Comparison of ENCODE assay signal across 30 cellular contexts in the genomic region with DNA sequence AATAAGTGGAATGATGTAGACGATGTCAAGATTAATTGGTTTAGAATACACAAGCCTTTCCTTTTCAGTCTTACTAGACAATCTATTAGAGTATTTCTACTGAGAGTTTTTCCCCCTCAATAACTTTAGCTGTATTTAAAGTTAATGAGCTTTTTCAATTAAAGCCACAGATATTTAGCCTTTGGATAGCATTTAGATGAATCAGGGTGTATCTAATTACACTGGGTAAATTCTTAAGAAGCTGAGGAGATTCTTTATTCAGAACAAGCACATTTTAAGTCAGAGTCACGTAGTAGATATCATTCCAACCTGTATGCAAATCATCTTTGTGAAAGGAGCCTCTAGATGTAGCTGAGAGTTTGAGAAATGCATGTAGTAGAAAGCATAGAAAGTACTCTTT.
DNase-seq lines count a peak whose midpoint lies in the region; ATAC-seq, FAIRE-seq and TF ChIP-seq lines count a peak whose summit lies in the region.
"Had no signal": no experiment of that assay in that cellular context is flagged by ENCODE, and none has a peak within 500 bp of the region (broad histone marks: within the 10 kb centered on the region; RNA-seq: fewer than 3 reads in every experiment).

No MANE protein-coding gene starts in this region.

- no peak for TF ChIP-seq POLR2A in IMR-90 (IDR thresholded peaks at IDR 0.05; ENCODE audit: low read depth, low read length)

- H4K91ac ChIP-seq in IMR-90 (ENCODE audit: insufficient read depth, low read depth, low read length) = no peak overlapping the region

- peaks cover 17% of the 10 kb centered on the region for H3K9me3 Mint-ChIP-seq in astrocyte (ENCODE audit: unreplicated experiment)
- peaks cover 13% of the 10 kb centered on the region for H3K9me3 Mint-ChIP-seq in activated naive CD8-positive, alpha-beta T cell treated with anti-CD3 and anti-CD28 coated beads, Interleukin-2, amount 50 U/mL, for 24 hours

- H3K14ac ChIP-seq in IMR-90 (replicated peaks; ENCODE audit: low read depth, low read length) = no peak overlapping the region

- intact Hi-C loops in IMR-90 (cut with micrococcal nuclease) = no loop called here

- H3K9ac ChIP-seq in IMR-90 (ENCODE audit: low read depth, low read length) (no peak overlapping the region), astrocyte (ENCODE audit: low read length) (no peak overlapping the region)

- H3K4ac ChIP-seq in IMR-90 (ENCODE audit: low read depth, low read length) = no peak overlapping the region

- H3K27me3 Mint-ChIP-seq in astrocyte (ENCODE audit: low read depth, unreplicated experiment) = peaks cover 3% of the 10 kb centered on the region
- no peaks in the 10 kb centered on the region for H3K27me3 Mint-ChIP-seq in activated naive CD8-positive, alpha-beta T cell treated with anti-CD3 and anti-CD28 coated beads, Interleukin-2, amount 50 U/mL, for 24 hours
- H3K27me3 Mint-ChIP-seq: activated naive CD8-positive, alpha-beta T cell treated with anti-CD3 and anti-CD28 coated beads, Interleukin-2, amount 10 ng/mL, durations not matched to agents 7 days and 5 days; activated T-cell treated with anti-CD3 and anti-CD28 coated beads, Interleukin-2, amount 50 U/mL, for 24 hours had no signal

- H3K36me3 Mint-ChIP-seq in astrocyte (ENCODE audit: low read depth, unreplicated experiment) = no peaks in the 10 kb centered on the region
- H3K36me3 Mint-ChIP-seq in activated naive CD8-positive, alpha-beta T cell treated with anti-CD3 and anti-CD28 coated beads, Interleukin-2, amount 50 U/mL, for 24 hours (ENCODE audit: low read depth) = no peaks in the 10 kb centered on the region
- H3K36me3 Mint-ChIP-seq: activated naive CD8-positive, alpha-beta T cell treated with anti-CD3 and anti-CD28 coated beads, Interleukin-2, amount 10 ng/mL, durations not matched to agents 7 days and 5 days; CD14-positive monocyte had no signal

- H2AK5ac ChIP-seq in IMR-90 (ENCODE audit: low read depth, low read length) = no peak overlapping the region

- no peak overlapping the region for H3K4me3 Mint-ChIP-seq in astrocyte (ENCODE audit: unreplicated experiment)
- no peak overlapping the region for H3K4me3 Mint-ChIP-seq in activated naive CD8-positive, alpha-beta T cell treated with anti-CD3 and anti-CD28 coated beads, Interleukin-2, amount 50 U/mL, for 24 hours
- H3K4me3 Mint-ChIP-seq: activated naive CD8-positive, alpha-beta T cell treated with anti-CD3 and anti-CD28 coated beads, Interleukin-2, amount 10 ng/mL, durations not matched to agents 7 days and 5 days; activated T-cell treated with anti-CD3 and anti-CD28 coated beads, Interleukin-2, amount 50 U/mL, for 24 hours; CD14-positive monocyte had no signal

- CTCF ChIA-PET in IMR-90 (lab: Yijun Ruan, JAX) = interaction anchor here (1.1 kb wide), 1 partner anchor 10 kb away, joined by 3 read pairs; no protein-coding TSS in a partner anchor

- TF ChIP-seq CTCF in IMR-90 (conservative IDR thresholded peaks at IDR 0.05; ENCODE audit: low read depth, low read length) (no peak), astrocyte (IDR thresholded peaks at IDR 0.05; ENCODE audit: insufficient read depth, low read depth, low read length) (no peak), retinal pigment epithelial cell (conservative IDR thresholded peaks at IDR 0.05; ENCODE audit: low read depth, low read length) (no peak)

- WGBS in IMR-90 (ENCODE audit: extremely low coverage in 2 of 2, insufficient read length in 1 of 2), 2 experiments = no CpG with 5 or more reads among the region's 2 CpGs

- H2AK9ac ChIP-seq in IMR-90 (replicated peaks; ENCODE audit: low read depth, low read length, poor library complexity) = no peak overlapping the region

- H3K9me3 ChIP-seq in IMR-90 (ENCODE audit: control insufficient read depth, insufficient read depth, low read length) = no peaks in the 10 kb centered on the region
- H3K9me3 ChIP-seq in astrocyte (ENCODE audit: insufficient read depth, low read depth, low read length) = no peaks in the 10 kb centered on the region
- H3K9me3 ChIP-seq: colonic mucosa had no signal

- no peak overlapping the region for H2BK20ac ChIP-seq in IMR-90 (ENCODE audit: low read depth, low read length)

- FAIRE-seq in astrocyte (lab: Jason Lieb, UNC) = no peak
- FAIRE-seq: HepG2 had no signal

- dilution Hi-C loops in IMR-90 (cut with HindIII; ENCODE audit: low sequenced_read_pairs, unreplicated experiment) = no loop called here

- no peak overlapping the region for H3K23ac ChIP-seq in IMR-90 (ENCODE audit: low read depth, low read length)

- H3K9me1 ChIP-seq in IMR-90 (ENCODE audit: insufficient read depth, low read length) = no peaks in the 10 kb centered on the region

- peaks cover 2% of the 10 kb centered on the region; the same call in 1 of the 2 replicates for H3K4me1 ChIP-seq in IMR-90 (ENCODE audit: control insufficient read depth, insufficient read depth, low read length)
- no peaks in the 10 kb centered on the region for H3K4me1 ChIP-seq in astrocyte (ENCODE audit: insufficient read depth, low read length)
- H3K4me1 ChIP-seq: colonic mucosa, lower lobe of right lung, right lobe of liver had no signal

- in situ Hi-C loops in IMR-90 (cut with MboI; ENCODE audit: low sequenced_read_pairs) = no loop called here

- no peak overlapping the region for H4K5ac ChIP-seq in IMR-90 (ENCODE audit: low read depth, low read length)

- no peak for TF ChIP-seq RAD21 in IMR-90 (IDR thresholded peaks at IDR 0.05; ENCODE audit: low read length)

- H4K20me1 ChIP-seq in IMR-90 (ENCODE audit: insufficient read depth, low read length) = no peaks in the 10 kb centered on the region
- H4K20me1 ChIP-seq in astrocyte (ENCODE audit: insufficient read depth, low read length) = no peaks in the 10 kb centered on the region

- H3K79me1 ChIP-seq in IMR-90 (ENCODE audit: low read depth in 1 of 2, low read length in 2 of 2) = no peaks in the 10 kb centered on the region

- ATAC-seq in IMR-90 (ENCODE audit: low read depth) (peak; percentile 42), GM18861 (IDR thresholded peaks at IDR 0.05; ENCODE audit: unreplicated experiment) (no peak)
- no peak for ATAC-seq in activated naive CD8-positive, alpha-beta T cell treated with anti-CD3 and anti-CD28 coated beads, Interleukin-2, amount 50 U/mL, for 24 hours
- ATAC-seq: HepG2, lower lobe of right lung, Panc1, right lobe of liver had no signal

- H2BK15ac ChIP-seq in IMR-90 (ENCODE audit: low read depth, low read length) = no peak overlapping the region

- no peak overlapping the region for H2BK120ac ChIP-seq in IMR-90 (ENCODE audit: low read depth, low read length)

- H3K18ac ChIP-seq in IMR-90 (ENCODE audit: low read depth, low read length) = no peak overlapping the region

- H3K27ac ChIP-seq in IMR-90 (ENCODE audit: insufficient read depth, low read length) = no peak overlapping the region
- H3K27ac ChIP-seq in astrocyte (ENCODE audit: low read depth, low read length) = no peak overlapping the region
- H3K27ac ChIP-seq: colonic mucosa, lower lobe of right lung, right lobe of liver, WERI-Rb-1 had no signal

- no TSS peak for BruUV-seq in IMR-90 (replicated peaks; lab: Mats Ljungman, UMichigan)

- H3K4me1 Mint-ChIP-seq in astrocyte (ENCODE audit: low read depth, unreplicated experiment) = no peaks in the 10 kb centered on the region
- H3K4me1 Mint-ChIP-seq in activated naive CD8-positive, alpha-beta T cell treated with anti-CD3 and anti-CD28 coated beads, Interleukin-2, amount 50 U/mL, for 24 hours = no peaks in the 10 kb centered on the region
- H3K4me1 Mint-ChIP-seq: activated naive CD8-positive, alpha-beta T cell treated with anti-CD3 and anti-CD28 coated beads, Interleukin-2, amount 10 ng/mL, durations not matched to agents 7 days and 5 days; CD14-positive monocyte had no signal

- DNase-seq in IMR-90 (peak; percentile 6), astrocyte (ENCODE audit: low read depth) (peak; percentile 90), fibroblast of peridontal ligament (ENCODE audit: extremely low read depth) (peak; percentile 6), retinal pigment epithelial cell (ENCODE audit: low read depth) (peak; percentile 42), H4 (ENCODE audit: low spot score) (no peak)
- DNase-seq in activated naive CD8-positive, alpha-beta T cell treated with anti-CD3 and anti-CD28 coated beads, Interleukin-2, amount 50 U/mL, for 24 hours = no peak
- DNase-seq: activated CD4-positive, alpha-beta T cell treated with anti-CD3 and anti-CD28 coated beads for 48 hours; activated gamma-delta T cell; activated naive CD8-positive, alpha-beta T cell treated with anti-CD3 and anti-CD28 coated beads, Interleukin-2, amount 10 ng/mL, durations not matched to agents 7 days and 5 days; activated T-cell treated with anti-CD3 and anti-CD28 coated beads, Interleukin-2, amount 50 U/mL, for 24 hours; colonic mucosa; effector memory CD4-positive, alpha-beta T cell; GOT3; islet precursor cell; lower lobe of right lung; NCI-H1092; NCI-H1694 treated with DMSO at 0.1 percent for 48 hours; NCI-H524 treated with DMSO at 0.1 percent for 48 hours; right lobe of liver; SHP77 treated with DMSO at 0.1 percent for 48 hours; stimulated activated CD4-positive, alpha-beta T cell treated with anti-CD3 and anti-CD28 coated beads, Interleukin-12 subunit alpha, Interleukin-12 subunit beta, amount 100 ng/mL, for 4 hours; stimulated activated CD4-positive, alpha-beta T cell treated with anti-CD3 and anti-CD28 coated beads, Interleukin-4, amount 100 ng/mL, for 1 hour; SW 1271; T-helper 9 cell; trophoblast cell; WERI-Rb-1 had no signal

- H3K79me2 ChIP-seq in astrocyte (ENCODE audit: insufficient read depth, low read length) = no peaks in the 10 kb centered on the region

- H3K56ac ChIP-seq in IMR-90 (ENCODE audit: extremely low read depth, insufficient read depth, low read length) = no peak overlapping the region

- no peak overlapping the region for H2AFZ ChIP-seq in IMR-90 (replicated peaks; ENCODE audit: low read length, poor library complexity)
- no peak overlapping the region for H2AFZ ChIP-seq in astrocyte (ENCODE audit: low read depth, low read length)

- H3K27me3 ChIP-seq in IMR-90 (ENCODE audit: control insufficient read depth, insufficient read depth, low read length) = no peaks in the 10 kb centered on the region
- H3K27me3 ChIP-seq in astrocyte (ENCODE audit: insufficient read depth, low read length) = no peaks in the 10 kb centered on the region
- H3K27me3 ChIP-seq: colonic mucosa, right lobe of liver had no signal

- H2BK5ac ChIP-seq in IMR-90 (ENCODE audit: low read depth, low read length, poor library complexity, severe bottlenecking) = no peak overlapping the region

- H3K4me2 ChIP-seq in IMR-90 (ENCODE audit: low read depth, low read length) = no peak overlapping the region
- H3K4me2 ChIP-seq in astrocyte (ENCODE audit: low read length) = no peak overlapping the region

- H3K27ac Mint-ChIP-seq in astrocyte (ENCODE audit: unreplicated experiment) = no peak overlapping the region
- H3K27ac Mint-ChIP-seq in activated naive CD8-positive, alpha-beta T cell treated with anti-CD3 and anti-CD28 coated beads, Interleukin-2, amount 50 U/mL, for 24 hours = no peak overlapping the region
- H3K27ac Mint-ChIP-seq: activated naive CD8-positive, alpha-beta T cell treated with anti-CD3 and anti-CD28 coated beads, Interleukin-2, amount 10 ng/mL, durations not matched to agents 7 days and 5 days; activated T-cell treated with anti-CD3 and anti-CD28 coated beads, Interleukin-2, amount 50 U/mL, for 24 hours; CD14-positive monocyte had no signal

- no peak overlapping the region for H4K8ac ChIP-seq in IMR-90 (ENCODE audit: low read depth in 2 of 2, low read length in 2 of 2)

- POLR2A ChIA-PET in IMR-90 (lab: Charles Lee; ENCODE audit: unreplicated experiment) = no interaction called here

- no peak overlapping the region for H3K4me3 ChIP-seq in IMR-90 (ENCODE audit: insufficient read depth, low read depth, low read length)
- H3K4me3 ChIP-seq in astrocyte (ENCODE audit: insufficient read depth, low read depth, low read length) = no peak overlapping the region
- H3K4me3 ChIP-seq in retinal pigment epithelial cell (ENCODE audit: low read length) = no peak overlapping the region
- H3K4me3 ChIP-seq: colonic mucosa, lower lobe of right lung, right lobe of liver had no signal

- H3K36me3 ChIP-seq in IMR-90 (ENCODE audit: control insufficient read depth, insufficient read depth, low read length) (no peaks in the 10 kb centered on the region), astrocyte (ENCODE audit: insufficient read depth, low read length) (no peaks in the 10 kb centered on the region)
- H3K36me3 ChIP-seq: colonic mucosa, lower lobe of right lung, right lobe of liver, WERI-Rb-1 had no signal

Comparison
In these comparisons a context has a peak if more than half of its experiments do, and no peak if none do; other contexts are left out.
1. DNase-seq: peak in IMR-90 (single experiment), astrocyte (single experiment), fibroblast of peridontal ligament (single experiment) and retinal pigment epithelial cell (single experiment); none in H4 (single experiment) and activated naive CD8-positive, alpha-beta T cell treated with anti-CD3 and anti-CD28 coated beads, Interleukin-2, amount 50 U/mL, for 24 hours (single experiment).